20 cellular contexts compared by ENCODE assay signal in the genomic region with DNA sequence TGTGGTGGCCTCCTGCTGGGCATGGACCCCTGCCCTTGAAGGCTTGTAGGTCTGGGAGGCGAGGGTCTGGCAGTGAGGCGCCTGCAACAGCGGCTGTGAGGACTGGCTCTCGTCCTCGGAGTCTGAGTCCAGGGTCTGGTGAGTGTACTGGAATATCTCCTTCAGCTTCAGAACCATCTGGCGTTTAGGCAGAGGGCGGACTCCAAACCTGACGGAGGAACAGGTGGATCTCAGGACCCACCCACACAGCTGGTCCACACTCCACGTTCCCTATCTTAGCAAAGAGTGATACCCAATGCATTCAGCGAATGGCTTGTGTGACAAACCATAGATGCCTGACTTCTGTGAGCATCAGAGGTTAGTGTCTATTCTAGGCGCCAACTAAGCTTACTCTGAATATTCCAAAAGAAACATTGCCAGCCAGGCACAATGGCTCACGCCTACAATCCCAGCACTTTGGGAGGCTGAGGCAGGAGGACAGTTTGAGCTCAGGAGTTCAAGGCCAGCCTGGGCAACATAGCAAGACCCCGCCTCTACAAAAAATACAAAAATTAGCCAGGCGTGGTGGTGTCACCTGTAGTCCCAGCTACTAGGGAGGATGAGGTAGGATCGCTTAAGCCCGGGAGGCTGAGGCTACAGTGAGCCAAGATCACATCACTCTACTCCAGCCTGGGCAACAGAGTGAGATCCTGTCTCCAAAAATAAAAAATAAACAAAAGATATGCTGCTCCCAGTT. TPM values are rescaled to one million over a fixed set of nuclear protein-coding genes. Genes with fewer than 3 reads are reported as not detected.
A peak's percentile ranks its signal among the peaks of the same experiment; 100 is the strongest.
DNase-seq lines count a peak whose midpoint lies in the region; ATAC-seq, FAIRE-seq and TF ChIP-seq lines count a peak whose summit lies in the region.
"Had no signal": no experiment of that assay in that cellular context is flagged by ENCODE, and none has a peak within 500 bp of the region (broad histone marks: within the 10 kb centered on the region; RNA-seq: fewer than 3 reads in every experiment).

No MANE protein-coding gene starts in this region.

- no peak overlapping the region for H3K4me3 ChIP-seq in K562
- no peak overlapping the region for H3K4me3 ChIP-seq in osteoblast (ENCODE audit: insufficient read depth, low read length)
- H3K4me3 ChIP-seq: BLaER1, GM23338 had no signal

- no peaks in the 10 kb centered on the region for H3K27me3 Mint-ChIP-seq in activated naive CD8-positive, alpha-beta T cell treated with anti-CD3 and anti-CD28 coated beads, Interleukin-2, amount 10 ng/mL, durations not matched to agents 7 days and 5 days
- H3K27me3 Mint-ChIP-seq in activated naive CD8-positive, alpha-beta T cell treated with anti-CD3 and anti-CD28 coated beads for 36 hours, result no peaks in the 10 kb centered on the region
- H3K27me3 Mint-ChIP-seq: CD4-positive, alpha-beta memory T cell had no signal

- H3K36me3 Mint-ChIP-seq in activated naive CD8-positive, alpha-beta T cell treated with anti-CD3 and anti-CD28 coated beads, Interleukin-2, amount 10 ng/mL, durations not matched to agents 7 days and 5 days, result peaks cover 12% of the 10 kb centered on the region
- peaks cover 4% of the 10 kb centered on the region for H3K36me3 Mint-ChIP-seq in activated naive CD8-positive, alpha-beta T cell treated with anti-CD3 and anti-CD28 coated beads for 36 hours

- 77% methylated on average over 16 of the region's 16 CpGs for WGBS in K562 (ENCODE audit: insufficient coverage, low coverage, missing lambda C conversion rate)

- peaks cover 15% of the 10 kb centered on the region for H3K4me1 Mint-ChIP-seq in activated naive CD8-positive, alpha-beta T cell treated with anti-CD3 and anti-CD28 coated beads, Interleukin-2, amount 10 ng/mL, durations not matched to agents 7 days and 5 days
- H3K4me1 Mint-ChIP-seq in activated naive CD8-positive, alpha-beta T cell treated with anti-CD3 and anti-CD28 coated beads for 36 hours, result peaks cover 19% of the 10 kb centered on the region

- H2AFZ ChIP-seq in K562 (ENCODE audit: low read depth, low read length), result no peak overlapping the region
- no peak overlapping the region for H2AFZ ChIP-seq in osteoblast (ENCODE audit: low read length)
- H2AFZ ChIP-seq: GM23338 had no signal

- no peak for DNase-seq in activated naive CD8-positive, alpha-beta T cell treated with anti-CD3 and anti-CD28 coated beads, Interleukin-2, amount 10 ng/mL, durations not matched to agents 7 days and 5 days
- DNase-seq in activated naive CD8-positive, alpha-beta T cell treated with anti-CD3 and anti-CD28 coated beads for 36 hours, result no peak
- no peak for DNase-seq in K562 (ENCODE audit: extremely low read depth in 1 of 4, low spot score in 3 of 4)
- peak; percentile 53 for DNase-seq in osteoblast (ENCODE audit: insufficient read length, low spot score, missing footprints)
- no peak for DNase-seq in left colon
- DNase-seq in epidermal melanocyte (ENCODE audit: insufficient read length, low spot score), result no peak
- DNase-seq: 8988T; CD4-positive, alpha-beta memory T cell; DMS153; DMS79; GDM1 had no signal

- TF ChIP-seq CTCF in K562 (IDR thresholded peaks at IDR 0.05 in 2 of 3, conservative IDR thresholded peaks at IDR 0.05 in 1 of 3; ENCODE audit: insufficient read depth in 2 of 3, low read depth in 1 of 3, low read length in 3 of 3) (no peak), osteoblast (IDR thresholded peaks at IDR 0.05; ENCODE audit: extremely low read depth, low read depth, low read length) (no peak)

- no peak for ATAC-seq in activated naive CD8-positive, alpha-beta T cell treated with anti-CD3 and anti-CD28 coated beads, Interleukin-2, amount 10 ng/mL, durations not matched to agents 7 days and 5 days (ENCODE audit: low read depth)
- ATAC-seq in K562, result no peak
- no peak for ATAC-seq in GM21737 (IDR thresholded peaks at IDR 0.05; ENCODE audit: unreplicated experiment)
- no peak for ATAC-seq in left colon
- ATAC-seq: GM23338, HCT116 had no signal

- intact Hi-C loops in K562 (cut with micrococcal nuclease) (no loop called here), left colon (cut with DNase I, micrococcal nuclease) (no loop called here)

- H3K27me3 ChIP-seq in K562 (ENCODE audit: control insufficient read depth in 2 of 2, insufficient read depth in 2 of 2, low read length in 2 of 2) (no peaks in the 10 kb centered on the region), osteoblast (ENCODE audit: insufficient read depth, low read length) (no peaks in the 10 kb centered on the region)
- H3K27me3 ChIP-seq: BLaER1 had no signal

- H3K27ac Mint-ChIP-seq in activated naive CD8-positive, alpha-beta T cell treated with anti-CD3 and anti-CD28 coated beads, Interleukin-2, amount 10 ng/mL, durations not matched to agents 7 days and 5 days, result peak overlapping the region; percentile 42
- H3K27ac Mint-ChIP-seq in activated naive CD8-positive, alpha-beta T cell treated with anti-CD3 and anti-CD28 coated beads for 36 hours, result no peak overlapping the region
- H3K27ac Mint-ChIP-seq: CD14-positive monocyte, GM23338 had no signal

- H3K9me3 ChIP-seq in K562 (replicated peaks; ENCODE audit: control insufficient read depth, insufficient read depth, low read depth, low read length), result no peaks in the 10 kb centered on the region
- H3K9me3 ChIP-seq in osteoblast (ENCODE audit: low read depth, low read length), result no peaks in the 10 kb centered on the region
- H3K9me3 ChIP-seq: BLaER1 had no signal

- in situ Hi-C loops in K562 (cut with MboI), result no loop called here

- no peak for TF ChIP-seq RAD21 in K562 (CRISPR knock-in tag; conservative IDR thresholded peaks at IDR 0.05 in 1 of 2, IDR thresholded peaks at IDR 0.05 in 1 of 2)

- H3K27ac ChIP-seq in K562 (ENCODE audit: extremely low read depth, low read depth, low read length) (no peak overlapping the region), osteoblast (ENCODE audit: low read depth, low read length) (no peak overlapping the region)
- H3K27ac ChIP-seq: BLaER1 had no signal

- BruUV-seq in K562 (replicated peaks; lab: Mats Ljungman, UMichigan), result no TSS peak

- H3K9me1 ChIP-seq in K562 (ENCODE audit: control insufficient read depth, insufficient read depth, low read length), result no peaks in the 10 kb centered on the region

- H3K9ac ChIP-seq in K562 (ENCODE audit: insufficient read depth in 1 of 2, low read depth in 2 of 2, low read length in 2 of 2), result no peak overlapping the region; a peak in 1 of 4 replicates
- H3K9ac ChIP-seq: BLaER1 had no signal

- H3K36me3 ChIP-seq in K562 (ENCODE audit: control insufficient read depth, insufficient read depth, low read length), result peaks cover 15% of the 10 kb centered on the region; the same call in 2 of the 3 replicates
- peaks cover 8% of the 10 kb centered on the region for H3K36me3 ChIP-seq in osteoblast (ENCODE audit: insufficient read depth, low read length)

- CTCF ChIA-PET in K562 (lab: Yijun Ruan, JAX; ENCODE audit: low intra/inter-chr PET ratio), result no interaction called here

- no peak for FAIRE-seq in K562 (lab: Jason Lieb, UNC)
- FAIRE-seq: GM12892, GM18507 had no signal

- H3K9me3 Mint-ChIP-seq in activated naive CD8-positive, alpha-beta T cell treated with anti-CD3 and anti-CD28 coated beads, Interleukin-2, amount 10 ng/mL, durations not matched to agents 7 days and 5 days, result no peaks in the 10 kb centered on the region
- H3K9me3 Mint-ChIP-seq in activated naive CD8-positive, alpha-beta T cell treated with anti-CD3 and anti-CD28 coated beads for 36 hours, result no peaks in the 10 kb centered on the region
- H3K9me3 Mint-ChIP-seq: CD4-positive, alpha-beta memory T cell; GM23338 had no signal

- POLR2A ChIA-PET in activated naive CD8-positive, alpha-beta T cell treated with anti-CD3 and anti-CD28 coated beads, Interleukin-2, amount 10 ng/mL, durations not matched to agents 7 days and 5 days (lab: Charles Lee), result no interaction called here
- POLR2A ChIA-PET in K562 (lab: Yijun Ruan, JAX), result no interaction called here

- H4K20me1 ChIP-seq in K562 (replicated peaks; ENCODE audit: control insufficient read depth, insufficient read depth, low read length) (no peaks in the 10 kb centered on the region; the same call in none of the 2 replicates), osteoblast (ENCODE audit: insufficient read depth, low read length) (no peaks in the 10 kb centered on the region)

- H3K79me2 ChIP-seq in K562 (ENCODE audit: control insufficient read depth, insufficient read depth, low read length), result no peaks in the 10 kb centered on the region
- H3K79me2 ChIP-seq in osteoblast (ENCODE audit: insufficient read depth, low read length), result no peaks in the 10 kb centered on the region

- TF ChIP-seq POLR2A in K562 (conservative IDR thresholded peaks at IDR 0.05), result no peak

- no peak overlapping the region for H3K4me2 ChIP-seq in K562 (ENCODE audit: insufficient read depth, low read length)
- H3K4me2 ChIP-seq in osteoblast (ENCODE audit: insufficient read depth, low read length), result no peak overlapping the region
- H3K4me2 ChIP-seq: BLaER1, GM23338 had no signal

- no peak for TF ChIP-seq EP300 in K562 (IDR thresholded peaks at IDR 0.05; ENCODE audit: low read length)

- peaks cover 0 to 26% of the 10 kb centered on the region in 2 experiments; a peak in 3 of 5 replicates for H3K4me1 ChIP-seq in K562 (replicated peaks in 1 of 2; ENCODE audit: control insufficient read depth in 2 of 2, insufficient read depth in 2 of 2, low read length in 2 of 2)
- no peaks in the 10 kb centered on the region for H3K4me1 ChIP-seq in osteoblast (ENCODE audit: insufficient read depth, low read length)

- no peak overlapping the region for H3K4me3 Mint-ChIP-seq in activated naive CD8-positive, alpha-beta T cell treated with anti-CD3 and anti-CD28 coated beads, Interleukin-2, amount 10 ng/mL, durations not matched to agents 7 days and 5 days
- no peak overlapping the region for H3K4me3 Mint-ChIP-seq in activated naive CD8-positive, alpha-beta T cell treated with anti-CD3 and anti-CD28 coated beads for 36 hours
- H3K4me3 Mint-ChIP-seq: CD4-positive, alpha-beta memory T cell; GM23338 had no signal

RNA-seq across cellular contexts. Expression of a gene that starts 6.3 kb away (rescaled TPM):
- total RNA-seq in activated naive CD8-positive, alpha-beta T cell treated with anti-CD3 and anti-CD28 coated beads, Interleukin-2, amount 10 ng/mL, durations not matched to agents 7 days and 5 days, result 10 to 100 TPM; 95.9 to 97.4 TPM
- total RNA-seq in activated naive CD8-positive, alpha-beta T cell treated with anti-CD3 and anti-CD28 coated beads for 36 hours, result 10 to 100 TPM; 12.3 to 12.5 TPM
- 0.07 TPM in 1 of 2 replicates, not detected in the other for total RNA-seq in K562 (2011; cell fraction: chromatin; rRNA removed; ENCODE audit: low replicate concordance)
- total RNA-seq in K562 (2011; cell fraction: nucleolus; rRNA removed), result under 0.01 TPM in 1 of 2 replicates, not detected in the other
- total RNA-seq in K562 (2011; cell fraction: nucleoplasm; rRNA removed), result not detected in 2 replicates
- total RNA-seq in K562 (2014; rRNA removed), result not detected in 2 replicates
- not detected in 2 replicates for total RNA-seq in K562 (2014; rRNA removed; fragmentation: Illumina TruSeq; extraction: Trizol)
- not detected in 2 replicates for total RNA-seq in K562 (2015; rRNA removed; fragmentation: Illumina TruSeq; extraction: Trizol)
- total RNA-seq in K562 (2021), result 0.13 and 0.22 TPM in 2 replicates
- polyA plus RNA-seq in K562 (2011; rRNA removed), result 0.03 TPM in 1 of 2 replicates, not detected in the other
- 0.03 TPM in 1 of 2 replicates, not detected in the other for polyA plus RNA-seq in K562 (2011; cell fraction: cytosol; rRNA removed)
- 0.09 TPM in 1 of 2 replicates, not detected in the other for polyA plus RNA-seq in K562 (2011; cell fraction: nucleus; rRNA removed)
- polyA plus RNA-seq in K562 (2012), result 0.08 and 0.10 TPM in 2 replicates
- polyA plus RNA-seq in K562 (2014; fragmentation: Illumina TruSeq; extraction: Trizol), result not detected in 2 replicates
- under 1 TPM; 0.03 to 0.04 TPM for polyA plus RNA-seq in K562 (2014; fragmentation: Nextera tagmentation; extraction: Ambion mirVana)
- 0.03 TPM in 1 of 2 replicates, not detected in the other for polyA plus RNA-seq in K562 (2014; rRNA removed)
- not detected in 2 replicates for polyA minus RNA-seq in K562 (2011; rRNA and poly(A)+ RNA removed)
- polyA minus RNA-seq in K562 (2011; cell fraction: cytosol; rRNA and poly(A)+ RNA removed), result not detected in 2 replicates
- polyA minus RNA-seq in K562 (2011; cell fraction: nucleus; rRNA and poly(A)+ RNA removed), result under 0.01 TPM in 2 replicates
- total RNA-seq in osteoblast, result under 0.01 and 0.29 TPM in 2 replicates
- total RNA-seq in left colon, result 1 to 10 TPM; 1.3 to 1.4 TPM
- total RNA-seq: HT-29 had no signal
- polyA plus RNA-seq: AG04450 had no signal

RNA-seq across cellular contexts. Expression of a gene that starts 27.9 kb away (rescaled TPM):
- 10 to 100 TPM; 16.8 to 16.9 TPM for total RNA-seq in activated naive CD8-positive, alpha-beta T cell treated with anti-CD3 and anti-CD28 coated beads, Interleukin-2, amount 10 ng/mL, durations not matched to agents 7 days and 5 days
- total RNA-seq in activated naive CD8-positive, alpha-beta T cell treated with anti-CD3 and anti-CD28 coated beads for 36 hours, result 1 to 10 TPM; 9.1 to 9.3 TPM
- 42.3 and 52.6 TPM in 2 replicates for total RNA-seq in K562 (2011; cell fraction: chromatin; rRNA removed; ENCODE audit: low replicate concordance)
- 26.5 and 28.5 TPM in 2 replicates for total RNA-seq in K562 (2011; cell fraction: nucleolus; rRNA removed)
- 31.7 and 33.4 TPM in 2 replicates for total RNA-seq in K562 (2011; cell fraction: nucleoplasm; rRNA removed)
- total RNA-seq in K562 (2014; rRNA removed) (3.8 and 4.1 TPM in 2 replicates), K562 (2014; rRNA removed; fragmentation: Illumina TruSeq; extraction: Trizol) (3.2 and 3.5 TPM in 2 replicates), K562 (2015; rRNA removed; fragmentation: Illumina TruSeq; extraction: Trizol) (3.7 and 4.2 TPM in 2 replicates), K562 (2021) (6.7 and 7.9 TPM in 2 replicates), osteoblast (4.0 and 4.7 TPM in 2 replicates), left colon (1 to 10 TPM; 3.7 to 4.9 TPM)
- polyA plus RNA-seq in K562 (2011; rRNA removed) (2.7 and 3.0 TPM in 2 replicates), K562 (2014; fragmentation: Illumina TruSeq; extraction: Trizol) (4.8 and 6.1 TPM in 2 replicates), K562 (2014; fragmentation: Nextera tagmentation; extraction: Ambion mirVana) (under 1 TPM; 0.29 to 0.45 TPM), K562 (2014; rRNA removed) (4.0 and 4.3 TPM in 2 replicates)
- 1.8 and 2.5 TPM in 2 replicates for polyA plus RNA-seq in K562 (2011; cell fraction: cytosol; rRNA removed)
- 7.4 and 14.9 TPM in 2 replicates for polyA plus RNA-seq in K562 (2011; cell fraction: nucleus; rRNA removed)
- 3.5 and 3.9 TPM in 2 replicates for polyA plus RNA-seq in K562 (2012)
- polyA minus RNA-seq in K562 (2011; rRNA and poly(A)+ RNA removed), result 6.1 and 6.6 TPM in 2 replicates
- 3.5 and 4.3 TPM in 2 replicates for polyA minus RNA-seq in K562 (2011; cell fraction: cytosol; rRNA and poly(A)+ RNA removed)
- polyA minus RNA-seq in K562 (2011; cell fraction: nucleus; rRNA and poly(A)+ RNA removed), result 5.8 and 8.0 TPM in 2 replicates

Comparison
In these comparisons a context has a peak if more than half of its experiments do, and no peak if none do; other contexts are left out.
1. RNA of a gene that starts 6.3 kb away (total RNA-seq): 95.9 to 97.4 TPM in activated naive CD8-positive, alpha-beta T cell treated with anti-CD3 and anti-CD28 coated beads, Interleukin-2, amount 10 ng/mL, durations not matched to agents 7 days and 5 days; 12.3 to 12.5 TPM in activated naive CD8-positive, alpha-beta T cell treated with anti-CD3 and anti-CD28 coated beads for 36 hours, 1.3 to 1.4 TPM in left colon, under 0.01 to 0.22 TPM in K562 and under 0.01 to 0.29 TPM in osteoblast; every median in the first group is over 4 times any median in the second.